ENCODE assay signal across 20 cellular contexts in the genomic region with DNA sequence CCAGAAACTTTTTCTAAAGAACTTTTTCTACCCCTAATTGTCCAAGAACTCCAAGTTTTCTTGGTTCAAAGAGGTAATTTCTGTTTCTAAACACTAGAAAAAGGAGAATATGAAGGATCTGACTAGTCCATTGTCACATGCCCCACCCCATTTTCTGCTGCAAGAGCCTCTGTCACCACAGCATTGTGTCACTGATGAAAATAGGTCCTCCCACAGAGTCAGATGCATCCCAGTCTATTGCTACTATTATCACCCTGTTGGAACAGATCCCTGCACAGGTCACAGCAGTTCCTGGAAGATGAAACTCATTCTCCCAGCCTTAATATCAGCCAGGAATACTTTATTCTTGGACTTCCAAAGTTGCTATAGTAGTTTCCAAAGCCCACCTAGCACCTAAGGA. TPM values are rescaled to one million over a fixed set of nuclear protein-coding genes. Genes with fewer than 3 reads are reported as not detected.
"Had no signal": no experiment of that assay in that cellular context is flagged by ENCODE, and none has a peak within 500 bp of the region (broad histone marks: within the 10 kb centered on the region; RNA-seq: fewer than 3 reads in every experiment).

No MANE protein-coding gene starts in this region.

- ATAC-seq: activated CD8-positive, alpha-beta memory T cell treated with anti-CD3 and anti-CD28 coated beads, Interleukin-2, amount 10 ng/mL, durations not matched to agents 7 days and 5 days; effector memory CD8-positive, alpha-beta T cell; gastroesophageal sphincter; naive thymus-derived CD8-positive, alpha-beta T cell; stimulated activated memory B cell treated with anti-CD40 and anti-IgM and Interleukin-4, amounts not matched to agents 10 μg/mL and 1 μg/mL and 100 μg/mL, for 72 hours had no signal

- H3K36me3 ChIP-seq: brain microvascular endothelial cell, gastroesophageal sphincter, neutrophil had no signal

- H3K27me3 ChIP-seq: brain microvascular endothelial cell, gastroesophageal sphincter had no signal

- H3K4me3 ChIP-seq: gastroesophageal sphincter had no signal

- H3K27ac ChIP-seq: brain microvascular endothelial cell, gastroesophageal sphincter, neutrophil had no signal

- H3K4me1 ChIP-seq: gastroesophageal sphincter had no signal

- H3K9me3 ChIP-seq: gastroesophageal sphincter, neutrophil had no signal

- DNase-seq: activated CD4-positive, alpha-beta T cell treated with anti-CD3 and anti-CD28 coated beads, Interleukin-2, amount 50 U/mL, for 4 hours; activated CD4-positive, CD25-positive, alpha-beta regulatory T cell treated with anti-CD3 and anti-CD28 coated beads, Interleukin-2, amount 50 U/mL, for 72 hours; activated CD8-positive, alpha-beta memory T cell treated with anti-CD3 and anti-CD28 coated beads, Interleukin-2, amount 10 ng/mL, durations not matched to agents 7 days and 5 days; activated effector memory CD4-positive, alpha-beta T cell treated with Interleukin-2 at 50 U/mL for 16 hours; activated T-cell treated with anti-CD3 and anti-CD28 coated beads, Interleukin-2, amount 50 U/mL, for 24 hours; brain microvascular endothelial cell; cerebellar nuclear complex; effector memory CD8-positive, alpha-beta T cell; hypothalamus; kidney glomerular epithelial cell; naive thymus-derived CD8-positive, alpha-beta T cell; right cardiac atrium; trophoblast cell had no signal

RNA-seq across cellular contexts. Expression of gene CFTR, which starts 7.5 kb away (rescaled TPM):
- total RNA-seq: activated CD8-positive, alpha-beta memory T cell treated with anti-CD3 and anti-CD28 coated beads, Interleukin-2, amount 10 ng/mL, durations not matched to agents 7 days and 5 days; lung microvascular endothelial cell; naive thymus-derived CD8-positive, alpha-beta T cell; T-helper 2 cell treated with Interferon-gamma antibody and Interleukin-4, amounts not matched to agents 100 ng/mL and 5 ng/mL, for 36 hours had no signal
- polyA plus RNA-seq: naive thymus-derived CD8-positive, alpha-beta T cell; right cardiac atrium had no signal

RNA-seq across cellular contexts. Expression of gene ASZ1, which starts 45.0 kb away (rescaled TPM):
- total RNA-seq: activated CD8-positive, alpha-beta memory T cell treated with anti-CD3 and anti-CD28 coated beads, Interleukin-2, amount 10 ng/mL, durations not matched to agents 7 days and 5 days; epithelial cell of proximal tubule; gastroesophageal sphincter; lung microvascular endothelial cell; naive thymus-derived CD8-positive, alpha-beta T cell; posterior vena cava; right cardiac atrium; T-helper 2 cell treated with Interferon-gamma antibody and Interleukin-4, amounts not matched to agents 100 ng/mL and 5 ng/mL, for 36 hours had no signal
- polyA plus RNA-seq: naive thymus-derived CD8-positive, alpha-beta T cell; right cardiac atrium had no signal
